31 cellular contexts compared by ENCODE assay signal in the genomic region with DNA sequence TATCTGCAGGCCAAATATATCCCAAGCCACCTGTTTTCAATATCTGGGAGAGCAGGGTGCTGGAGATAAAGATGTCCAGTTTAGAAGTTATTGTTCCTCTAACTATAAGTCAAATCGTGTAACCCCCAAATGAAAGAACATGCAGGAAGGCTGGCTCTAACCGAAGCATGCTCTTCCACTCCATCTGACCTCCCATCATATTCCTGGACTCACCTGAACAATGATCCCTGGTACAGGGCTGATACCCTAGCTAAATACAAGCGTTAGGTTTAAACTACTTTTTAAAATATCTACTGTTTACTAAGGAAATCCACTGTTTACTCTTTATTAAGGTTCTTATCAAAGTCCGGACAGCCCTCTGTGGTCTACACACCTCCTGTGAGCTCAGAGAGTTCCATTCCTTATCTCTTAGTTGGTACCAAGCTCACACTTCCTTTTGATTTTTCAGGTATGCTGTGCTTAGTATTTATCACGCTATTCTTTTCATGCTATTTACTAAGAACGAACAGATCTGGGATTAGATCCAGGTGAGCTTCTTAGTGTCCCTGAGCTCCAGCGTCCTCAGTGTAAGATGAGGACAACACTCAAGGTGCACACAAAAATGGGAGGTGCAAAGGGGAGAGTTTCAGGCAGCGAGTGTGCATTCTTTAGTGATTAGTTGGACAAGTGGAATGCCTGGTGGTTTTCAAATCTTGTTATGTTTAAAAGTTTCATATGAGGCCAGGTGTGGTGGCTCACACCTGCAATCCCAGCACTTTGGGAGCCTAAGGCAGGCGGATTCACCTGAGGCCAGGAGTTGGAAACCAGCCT. TPM values are rescaled to one million over a fixed set of nuclear protein-coding genes. Genes with fewer than 3 reads are reported as not detected.
A peak's percentile ranks its signal among the peaks of the same experiment; 100 is the strongest.
DNase-seq lines count a peak whose midpoint lies in the region; ATAC-seq and TF ChIP-seq lines count a peak whose summit lies in the region.
"Had no signal": no experiment of that assay in that cellular context is flagged by ENCODE, and none has a peak within 500 bp of the region (broad histone marks: within the 10 kb centered on the region; RNA-seq: fewer than 3 reads in every experiment).

No MANE protein-coding gene starts in this region.

- no peak overlapping the region for H3K27ac Mint-ChIP-seq in T-helper 2 cell treated with Interferon-gamma antibody and Interleukin-4, amounts not matched to agents 5 μg/mL and 100 μg/mL, for 36 hours
- H3K27ac Mint-ChIP-seq: activated naive CD8-positive, alpha-beta T cell; activated T-helper 2 cell treated with anti-CD3 and anti-CD28 coated beads, Interferon-gamma antibody, Interleukin-2, Interleukin-4, amounts not matched to agents 10 μg/mL and 5 μg/mL and 100 μg/mL, durations not matched to agents 14 hours and 24 hours and 36 hours; natural killer cell treated with Interleukin-12 subunit alpha and Interleukin-12 subunit beta and Interleukin-15 and Interleukin-18, amount 100 ng/mL, for 72 hours; stimulated activated naive B cell treated with anti-CD40 and anti-IgM and Interleukin-4, amounts not matched to agents 10 μg/mL and 1 μg/mL and 100 μg/mL, for 72 hours had no signal

- H3K4me1 ChIP-seq in body of pancreas (peaks cover 54% of the 10 kb centered on the region), left lung (no peaks in the 10 kb centered on the region), stomach (peaks cover 13 to 24% (median 20%) of the 10 kb centered on the region in 4 donors)
- H3K4me1 ChIP-seq: right atrium auricular region, SJSA1, spleen had no signal

- H3K27me3 ChIP-seq in body of pancreas (no peaks in the 10 kb centered on the region), left lung (no peaks in the 10 kb centered on the region), stomach (no peaks in the 10 kb centered on the region)
- H3K27me3 ChIP-seq: right atrium auricular region, SJSA1, spleen had no signal

- DNase-seq in NCI-H226 (peak; percentile 72), body of pancreas (peak; percentile 30 to 43 (median 36)), left lung (no peak), stomach (peak; percentile 50), HuH-7 (ENCODE audit: low spot score) (no peak)
- DNase-seq in T-helper 2 cell treated with Interferon-gamma antibody and Interleukin-4, amounts not matched to agents 5 μg/mL and 100 μg/mL, for 36 hours (ENCODE audit: low spot score), result no peak
- DNase-seq: activated CD4-positive, alpha-beta T cell treated with anti-CD3 and anti-CD28 coated beads, Interleukin-2, amount 50 U/mL, for 48 hours; aorta; caudate nucleus; dermis blood vessel endothelial cell; glutamatergic neuron; HCEC 1CT; KBM-7; left cardiac atrium; midbrain; NCI-H1436 treated with DMSO at 0.1 percent for 48 hours; NCI-H2171; NCI-H526; spleen; stimulated activated CD4-positive, alpha-beta T cell treated with anti-CD3 and anti-CD28 coated beads, Interleukin-2, amount 100 ng/mL, for 48 hours; stimulated activated naive B cell treated with anti-CD40 and anti-IgM and Interleukin-4, amounts not matched to agents 10 μg/mL and 1 μg/mL and 100 μg/mL, for 72 hours had no signal

- no peak for TF ChIP-seq EP300 in stomach (IDR thresholded peaks at IDR 0.05)

- ATAC-seq in body of pancreas (peak; percentile 66), left lung (peak; percentile 86), HG02884 (IDR thresholded peaks at IDR 0.05; ENCODE audit: unreplicated experiment) (no peak)
- ATAC-seq: natural killer cell treated with Interleukin-12 subunit alpha and Interleukin-12 subunit beta and Interleukin-15 and Interleukin-18, amount 100 ng/mL, for 72 hours; stimulated activated naive B cell treated with anti-CD40 and anti-IgM and Interleukin-4, amounts not matched to agents 10 μg/mL and 1 μg/mL and 100 μg/mL, for 72 hours had no signal

- H3K4me3 ChIP-seq in body of pancreas (no peak overlapping the region), left lung (no peak overlapping the region), stomach (no peak overlapping the region)
- H3K4me3 ChIP-seq: right atrium auricular region, SJSA1, spleen, thoracic aorta had no signal

- no peaks in the 10 kb centered on the region for H3K36me3 Mint-ChIP-seq in T-helper 2 cell treated with Interferon-gamma antibody and Interleukin-4, amounts not matched to agents 5 μg/mL and 100 μg/mL, for 36 hours (ENCODE audit: low read depth)
- H3K36me3 Mint-ChIP-seq: activated naive CD8-positive, alpha-beta T cell; CD14-positive monocyte; natural killer cell treated with Interleukin-12 subunit alpha and Interleukin-12 subunit beta and Interleukin-15 and Interleukin-18, amount 100 ng/mL, for 72 hours; stimulated activated naive B cell treated with anti-CD40 and anti-IgM and Interleukin-4, amounts not matched to agents 10 μg/mL and 1 μg/mL and 100 μg/mL, for 72 hours had no signal

- H3K36me3 ChIP-seq in body of pancreas (replicated peaks in 1 of 2; ENCODE audit: insufficient read depth in 1 of 2, low read depth in 2 of 2), result no peaks in the 10 kb centered on the region
- H3K36me3 ChIP-seq in left lung, result no peaks in the 10 kb centered on the region
- H3K36me3 ChIP-seq in stomach, result no peaks in the 10 kb centered on the region
- H3K36me3 ChIP-seq: right atrium auricular region, SJSA1, spleen, thoracic aorta had no signal

- H3K9me3 Mint-ChIP-seq in T-helper 2 cell treated with Interferon-gamma antibody and Interleukin-4, amounts not matched to agents 5 μg/mL and 100 μg/mL, for 36 hours, result no peaks in the 10 kb centered on the region
- H3K9me3 Mint-ChIP-seq: activated T-helper 2 cell treated with anti-CD3 and anti-CD28 coated beads, Interferon-gamma antibody, Interleukin-2, Interleukin-4, amounts not matched to agents 10 μg/mL and 5 μg/mL and 100 μg/mL, durations not matched to agents 14 hours and 24 hours and 36 hours; natural killer cell treated with Interleukin-12 subunit alpha and Interleukin-12 subunit beta and Interleukin-15 and Interleukin-18, amount 100 ng/mL, for 72 hours; stimulated activated naive B cell treated with anti-CD40 and anti-IgM and Interleukin-4, amounts not matched to agents 10 μg/mL and 1 μg/mL and 100 μg/mL, for 72 hours had no signal

- 15 to 31% methylated on average over 9 of the region's 9 CpGs for WGBS in body of pancreas, 2 donors
- WGBS in stomach, 5 donors, result 23 to 45% (median 34%) methylated on average over 8 to 9 of the region's 9 CpGs

- no peak overlapping the region for H3K4me3 Mint-ChIP-seq in T-helper 2 cell treated with Interferon-gamma antibody and Interleukin-4, amounts not matched to agents 5 μg/mL and 100 μg/mL, for 36 hours
- H3K4me3 Mint-ChIP-seq: activated naive CD8-positive, alpha-beta T cell; natural killer cell treated with Interleukin-12 subunit alpha and Interleukin-12 subunit beta and Interleukin-15 and Interleukin-18, amount 100 ng/mL, for 72 hours; stimulated activated naive B cell treated with anti-CD40 and anti-IgM and Interleukin-4, amounts not matched to agents 10 μg/mL and 1 μg/mL and 100 μg/mL, for 72 hours had no signal

- H3K4me1 Mint-ChIP-seq in T-helper 2 cell treated with Interferon-gamma antibody and Interleukin-4, amounts not matched to agents 5 μg/mL and 100 μg/mL, for 36 hours (ENCODE audit: low read depth), result no peaks in the 10 kb centered on the region
- H3K4me1 Mint-ChIP-seq: CD14-positive monocyte; stimulated activated naive B cell treated with anti-CD40 and anti-IgM and Interleukin-4, amounts not matched to agents 10 μg/mL and 1 μg/mL and 100 μg/mL, for 72 hours had no signal

- H3K27ac ChIP-seq in body of pancreas (peak overlapping the region; percentile 68 to 78 (median 74)), left lung (peak overlapping the region; percentile 33 to 37), stomach (peak overlapping the region; percentile 58 to 83 (median 79))
- H3K27ac ChIP-seq: right atrium auricular region, SJSA1, spleen, thoracic aorta had no signal

- peaks cover 3% of the 10 kb centered on the region for H3K27me3 Mint-ChIP-seq in T-helper 2 cell treated with Interferon-gamma antibody and Interleukin-4, amounts not matched to agents 5 μg/mL and 100 μg/mL, for 36 hours (ENCODE audit: low read depth)

- TF ChIP-seq CTCF in body of pancreas (IDR thresholded peaks at IDR 0.05) (no peak), left lung (IDR thresholded peaks at IDR 0.05) (no peak), stomach (IDR thresholded peaks at IDR 0.05) (no peak)

- no peaks in the 10 kb centered on the region for H3K9me3 ChIP-seq in body of pancreas
- H3K9me3 ChIP-seq in left lung, result no peaks in the 10 kb centered on the region
- H3K9me3 ChIP-seq in stomach, result no peaks in the 10 kb centered on the region
- H3K9me3 ChIP-seq: right atrium auricular region, SJSA1, spleen, thoracic aorta had no signal

- TF ChIP-seq POLR2A in body of pancreas (IDR thresholded peaks at IDR 0.05), result peak in 1 of 3 donors; percentile 12
- TF ChIP-seq POLR2A in stomach (IDR thresholded peaks at IDR 0.05), result no peak

- intact Hi-C loops in body of pancreas (cut with DNase I) (no loop called here), left lung (cut with DNase I) (no loop called here), stomach (cut with DNase I; ENCODE audit: low total_unique reads) (no loop called here)

RNA-seq across cellular contexts. Expression of a gene that starts 23.6 kb away (rescaled TPM):
- total RNA-seq in body of pancreas (10 to 100 TPM; 22.3 to 25.4 TPM), left lung (10 to 100 TPM; 26.0 to 36.1 TPM), stomach (10 to 100 TPM in 4 of 5 donors, 1 to 10 TPM in 1; 8.8 to 79.9 (median 33.3) TPM)
- polyA plus RNA-seq in stomach, result 10 to 100 TPM in 2 of 3 donors, 1 to 10 TPM in 1; 4.9 to 13.3 (median 12.6) TPM
- total RNA-seq: activated T-helper 2 cell treated with anti-CD3 and anti-CD28 coated beads, Interferon-gamma antibody, Interleukin-2, Interleukin-4, amounts not matched to agents 10 μg/mL and 5 μg/mL and 100 μg/mL, durations not matched to agents 14 hours and 24 hours and 36 hours; natural killer cell treated with Interleukin-12 subunit alpha and Interleukin-12 subunit beta and Interleukin-15 and Interleukin-18, amount 100 ng/mL, for 72 hours; osteocyte; SJSA1; T-helper 2 cell treated with Interferon-gamma antibody and Interleukin-4, amounts not matched to agents 100 ng/mL and 5 ng/mL, for 36 hours had no signal
- polyA plus RNA-seq: CD14-positive monocyte had no signal

Comparison
In these comparisons a context has a peak if more than half of its experiments do, and no peak if none do; other contexts are left out.
1. DNase-seq: peak in NCI-H226 (single experiment), body of pancreas (4 of 4) and stomach (single experiment); none in left lung (0 of 2), T-helper 2 cell treated with Interferon-gamma antibody and Interleukin-4, amounts not matched to agents 5 μg/mL and 100 μg/mL, for 36 hours (single experiment) and HuH-7 (single experiment).
2. Peak in every context shown above with its lines, with median percentiles within 50 percentile points of each other: H3K27ac ChIP-seq.